Comparison of ENCODE assay signal across 14 cellular contexts in the genomic region with DNA sequence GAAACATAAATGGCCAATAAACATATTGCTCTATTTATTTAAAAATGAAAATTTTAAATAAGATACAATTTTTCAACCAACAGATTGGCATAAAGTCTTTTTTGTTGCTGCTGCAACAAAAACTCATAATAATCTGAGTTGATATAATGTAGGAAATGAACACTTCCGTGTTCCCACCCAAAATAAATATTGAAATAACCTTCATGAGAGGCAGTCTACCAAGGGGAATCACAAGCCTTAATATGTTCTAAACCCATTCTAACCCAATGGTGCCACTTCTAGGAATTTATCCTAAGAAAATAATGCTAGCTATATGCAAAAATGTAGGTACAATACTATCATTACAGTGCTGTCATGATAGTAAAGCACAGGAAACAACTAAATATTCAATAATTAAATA. TPM values are rescaled to one million over a fixed set of nuclear protein-coding genes. Genes with fewer than 3 reads are reported as not detected.
A peak's percentile ranks its signal among the peaks of the same experiment; 100 is the strongest.
DNase-seq lines count a peak whose midpoint lies in the region; ATAC-seq and TF ChIP-seq lines count a peak whose summit lies in the region.
"Had no signal": no experiment of that assay in that cellular context is flagged by ENCODE, and none has a peak within 500 bp of the region (broad histone marks: within the 10 kb centered on the region; RNA-seq: fewer than 3 reads in every experiment).

No MANE protein-coding gene starts in this region.

- TF ChIP-seq CTCF in mucosa of descending colon (IDR thresholded peaks at IDR 0.05) = no peak

- no peaks in the 10 kb centered on the region for H3K9me3 ChIP-seq in mucosa of descending colon

- H3K4me3 ChIP-seq in mucosa of descending colon = no peak overlapping the region
- H3K4me3 ChIP-seq: BLaER1 had no signal

- no peaks in the 10 kb centered on the region for H3K36me3 ChIP-seq in mucosa of descending colon (ENCODE audit: low read depth)

- intact Hi-C loops in mucosa of descending colon (cut with DNase I, micrococcal nuclease) = no loop called here

- ATAC-seq in mucosa of descending colon = peak; percentile 41
- ATAC-seq in HG03342 (IDR thresholded peaks at IDR 0.05; ENCODE audit: unreplicated experiment) = no peak
- no peak for ATAC-seq in HG03565 (IDR thresholded peaks at IDR 0.05; ENCODE audit: unreplicated experiment)

- peaks cover 4% of the 10 kb centered on the region for H3K4me1 ChIP-seq in mucosa of descending colon (ENCODE audit: low read depth)

- DNase-seq in DMS53 (lab: John Stamatoyannopoulos, UW) (peak; percentile 29), DMS53 treated with DMSO at 0.1 percent for 48 hours (lab: John Stamatoyannopoulos, UW; ENCODE audit: unreplicated experiment) (no peak), dermis microvascular lymphatic vessel endothelial cell (ENCODE audit: low read depth in 2 of 2) (peak; percentile 25 to 38), mucosa of descending colon (no peak)
- DNase-seq in stimulated activated CD4-positive, alpha-beta T cell treated with anti-CD3 and anti-CD28 coated beads, Interleukin-2, amount 100 ng/mL, for 48 hours = no peak
- DNase-seq: CD4-positive, alpha-beta T cell; CD8-positive, alpha-beta memory T cell; DMS 273 treated with DMSO at 0.1 percent for 48 hours; DND-41; H7; HCEC 1CT had no signal

RNA-seq across cellular contexts. Expression of gene SLC25A13, which starts 39.1 kb away (rescaled TPM):
- total RNA-seq in dermis microvascular lymphatic vessel endothelial cell (21.6 and 30.1 TPM in 2 replicates), mucosa of descending colon (10 to 100 TPM; 33.5 to 65.1 (median 42.7) TPM)

Comparison
In these comparisons a context has a peak if more than half of its experiments do, and no peak if none do; other contexts are left out.
1. DNase-seq: peak in DMS53 (single experiment) and dermis microvascular lymphatic vessel endothelial cell (2 of 2); none in DMS53 treated with DMSO at 0.1 percent for 48 hours (single experiment), mucosa of descending colon (0 of 3) and stimulated activated CD4-positive, alpha-beta T cell treated with anti-CD3 and anti-CD28 coated beads, Interleukin-2, amount 100 ng/mL, for 48 hours (0 of 2).